Comparison of ENCODE assay signal across 35 cellular contexts in the genomic region with DNA sequence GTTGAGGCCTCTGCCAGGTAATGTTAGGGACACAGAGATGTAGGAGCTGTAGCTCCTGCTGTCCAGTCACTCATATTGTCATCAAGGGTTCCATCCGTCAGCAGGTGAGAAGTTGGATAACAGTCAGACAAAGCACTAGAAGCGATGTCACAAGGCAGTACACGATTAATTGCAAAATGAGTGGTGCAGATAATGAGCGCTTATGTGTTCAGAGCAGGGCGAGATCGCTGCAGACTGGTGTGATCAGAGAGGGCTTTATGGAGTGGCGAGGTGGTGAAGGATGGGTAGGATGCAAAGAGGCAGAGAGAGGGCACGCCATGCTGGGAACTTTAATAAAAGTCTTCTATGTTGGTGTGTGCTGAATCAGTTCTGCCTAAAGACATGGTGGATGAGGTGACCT. TPM values are rescaled to one million over a fixed set of nuclear protein-coding genes. Genes with fewer than 3 reads are reported as not detected.
DNase-seq lines count a peak whose midpoint lies in the region; ATAC-seq, FAIRE-seq and TF ChIP-seq lines count a peak whose summit lies in the region.
"Had no signal": no experiment of that assay in that cellular context is flagged by ENCODE, and none has a peak within 500 bp of the region (broad histone marks: within the 10 kb centered on the region; RNA-seq: fewer than 3 reads in every experiment).

No MANE protein-coding gene starts in this region.

- no peaks in the 10 kb centered on the region for H3K27me3 Mint-ChIP-seq in activated CD4-positive, alpha-beta T cell treated with anti-CD3 and anti-CD28 coated beads for 36 hours
- H3K27me3 Mint-ChIP-seq: effector memory CD8-positive, alpha-beta T cell had no signal

- no peak overlapping the region for H3K4me3 Mint-ChIP-seq in activated CD4-positive, alpha-beta T cell treated with anti-CD3 and anti-CD28 coated beads for 36 hours
- H3K4me3 Mint-ChIP-seq: CD8-positive, alpha-beta T cell; effector memory CD8-positive, alpha-beta T cell; mesothelial cell of epicardium; naive thymus-derived CD8-positive, alpha-beta T cell; T-helper 2 cell treated with Interferon-gamma antibody and Interleukin-4, amounts not matched to agents 5 μg/mL and 100 μg/mL, for 36 hours had no signal

- H2AFZ ChIP-seq in KMS-11 (ENCODE audit: low read depth) (no peak overlapping the region), K562 (ENCODE audit: low read depth, low read length) (no peak overlapping the region), osteoblast (ENCODE audit: low read length) (no peak overlapping the region)

- TF ChIP-seq CTCF in KMS-11 (conservative IDR thresholded peaks at IDR 0.05; ENCODE audit: low read depth, low read length) = no peak
- TF ChIP-seq CTCF in K562 (IDR thresholded peaks at IDR 0.05 in 2 of 3, conservative IDR thresholded peaks at IDR 0.05 in 1 of 3; ENCODE audit: insufficient read depth in 2 of 3, low read depth in 1 of 3, low read length in 3 of 3) = no peak
- no peak for TF ChIP-seq CTCF in osteoblast (IDR thresholded peaks at IDR 0.05; ENCODE audit: extremely low read depth, low read depth, low read length)

- H4K20me1 ChIP-seq in KMS-11 (ENCODE audit: insufficient read depth) = no peaks in the 10 kb centered on the region
- no peaks in the 10 kb centered on the region for H4K20me1 ChIP-seq in K562 (replicated peaks; ENCODE audit: control insufficient read depth, insufficient read depth, low read length)
- no peaks in the 10 kb centered on the region for H4K20me1 ChIP-seq in osteoblast (ENCODE audit: insufficient read depth, low read length)

- H3K9me3 Mint-ChIP-seq in activated CD4-positive, alpha-beta T cell treated with anti-CD3 and anti-CD28 coated beads for 36 hours (ENCODE audit: low read depth) = no peaks in the 10 kb centered on the region
- H3K9me3 Mint-ChIP-seq: brain; CD8-positive, alpha-beta T cell; effector memory CD8-positive, alpha-beta T cell; mesothelial cell of epicardium; naive thymus-derived CD8-positive, alpha-beta T cell; T-helper 2 cell treated with Interferon-gamma antibody and Interleukin-4, amounts not matched to agents 5 μg/mL and 100 μg/mL, for 36 hours had no signal

- CTCF ChIA-PET in activated CD4-positive, alpha-beta T cell treated with anti-CD3 and anti-CD28 coated beads for 36 hours (lab: Charles Lee) = interaction anchor here (0.8 to 14.7 kb wide), 2 partner anchors 20 to 117 kb away, joined by 3 to 172 read pairs; no protein-coding TSS in a partner anchor
- CTCF ChIA-PET in K562 (lab: Yijun Ruan, JAX; ENCODE audit: low intra/inter-chr PET ratio) = interaction anchor here (0.5 kb wide), 1 partner anchor 22 kb away, joined by 4 read pairs; no protein-coding TSS in a partner anchor

- H3K36me3 Mint-ChIP-seq in activated CD4-positive, alpha-beta T cell treated with anti-CD3 and anti-CD28 coated beads for 36 hours (ENCODE audit: low read depth) = peaks cover 18% of the 10 kb centered on the region
- H3K36me3 Mint-ChIP-seq: mesothelial cell of epicardium had no signal

- H3K27ac ChIP-seq in KMS-11 = peak overlapping the region; percentile 92; the same call in 1 of the 2 replicates
- no peak overlapping the region for H3K27ac ChIP-seq in K562 (ENCODE audit: extremely low read depth, low read depth, low read length)
- no peak overlapping the region for H3K27ac ChIP-seq in osteoblast (ENCODE audit: low read depth, low read length)
- H3K27ac ChIP-seq: foreskin keratinocyte, ovary, transverse colon had no signal

- H3K79me2 ChIP-seq in KMS-11 (ENCODE audit: insufficient read depth, low read depth) = peaks cover 5% of the 10 kb centered on the region; the same call in 1 of the 2 replicates
- no peaks in the 10 kb centered on the region for H3K79me2 ChIP-seq in K562 (ENCODE audit: control insufficient read depth, insufficient read depth, low read length)
- no peaks in the 10 kb centered on the region for H3K79me2 ChIP-seq in osteoblast (ENCODE audit: insufficient read depth, low read length)

- H3K27ac Mint-ChIP-seq in activated CD4-positive, alpha-beta T cell treated with anti-CD3 and anti-CD28 coated beads for 36 hours = peak overlapping the region; percentile 74
- H3K27ac Mint-ChIP-seq: CD8-positive, alpha-beta T cell; mesothelial cell of epicardium; T-helper 2 cell treated with Interferon-gamma antibody and Interleukin-4, amounts not matched to agents 5 μg/mL and 100 μg/mL, for 36 hours had no signal

- 43% methylated on average over 8 of the region's 8 CpGs for WGBS in K562 (ENCODE audit: insufficient coverage, low coverage, missing lambda C conversion rate)

- H3K4me2 ChIP-seq in KMS-11 (peak overlapping the region; percentile 95; the same call in 1 of the 2 replicates), K562 (ENCODE audit: insufficient read depth, low read length) (no peak overlapping the region), osteoblast (ENCODE audit: insufficient read depth, low read length) (no peak overlapping the region)

- in situ Hi-C loops in K562 (cut with MboI) = no loop called here

- POLR2A ChIA-PET in activated CD4-positive, alpha-beta T cell treated with anti-CD3 and anti-CD28 coated beads for 36 hours (lab: Charles Lee) = no interaction called here
- POLR2A ChIA-PET in K562 (lab: Yijun Ruan, JAX) = interaction anchor here (0.5 to 3.0 kb wide), 3 partner anchors 15 to 117 kb away, joined by 3 to 14 read pairs (median 7); no protein-coding TSS in a partner anchor

- H3K4me3 ChIP-seq in KMS-11 (IDR thresholded peaks at IDR 0.05; ENCODE audit: insufficient read depth, low read depth, low read length) = no peak overlapping the region
- H3K4me3 ChIP-seq in K562 = no peak overlapping the region
- H3K4me3 ChIP-seq in osteoblast (ENCODE audit: insufficient read depth, low read length) = no peak overlapping the region
- H3K4me3 ChIP-seq: ovary, right atrium auricular region, transverse colon had no signal

- H3K9ac ChIP-seq in KMS-11 = no peak overlapping the region
- no peak overlapping the region for H3K9ac ChIP-seq in K562 (ENCODE audit: insufficient read depth in 1 of 2, low read depth in 2 of 2, low read length in 2 of 2)

- no peaks in the 10 kb centered on the region for H3K9me3 ChIP-seq in K562 (replicated peaks; ENCODE audit: control insufficient read depth, insufficient read depth, low read depth, low read length)
- no peaks in the 10 kb centered on the region for H3K9me3 ChIP-seq in osteoblast (ENCODE audit: low read depth, low read length)
- H3K9me3 ChIP-seq: ovary, right atrium auricular region, transverse colon had no signal

- H3K36me3 ChIP-seq in KMS-11 (ENCODE audit: insufficient read depth) (no peaks in the 10 kb centered on the region), K562 (ENCODE audit: control insufficient read depth, insufficient read depth, low read length) (no peaks in the 10 kb centered on the region), osteoblast (ENCODE audit: insufficient read depth, low read length) (no peaks in the 10 kb centered on the region)
- H3K36me3 ChIP-seq: ovary, transverse colon had no signal

- intact Hi-C loops in activated CD4-positive, alpha-beta T cell treated with anti-CD3 and anti-CD28 coated beads for 36 hours (cut with DNase I, micrococcal nuclease) = loop anchor here in 1 of 2 experiments (5.0 kb wide), 1 partner anchor 39 kb away; no protein-coding TSS in a partner anchor
- intact Hi-C loops in K562 (cut with micrococcal nuclease) = no loop called here

- FAIRE-seq in K562 (lab: Jason Lieb, UNC) = peak; percentile 32
- FAIRE-seq: A204.1, colon, islet of Langerhans had no signal

- TF ChIP-seq POLR2A in K562 (conservative IDR thresholded peaks at IDR 0.05) = no peak

- peaks cover 71% of the 10 kb centered on the region for H3K4me1 Mint-ChIP-seq in activated CD4-positive, alpha-beta T cell treated with anti-CD3 and anti-CD28 coated beads for 36 hours
- H3K4me1 Mint-ChIP-seq: mesothelial cell of epicardium had no signal

- H3K27me3 ChIP-seq in KMS-11 (ENCODE audit: insufficient read depth, low read depth) (no peaks in the 10 kb centered on the region), K562 (ENCODE audit: control insufficient read depth in 2 of 2, insufficient read depth in 2 of 2, low read length in 2 of 2) (peaks cover 0 to 5% of the 10 kb centered on the region in 2 experiments; a peak in 1 of 5 replicates), osteoblast (ENCODE audit: insufficient read depth, low read length) (no peaks in the 10 kb centered on the region)
- H3K27me3 ChIP-seq: ovary, right atrium auricular region, transverse colon had no signal

- peaks cover 91% of the 10 kb centered on the region for H3K4me1 ChIP-seq in KMS-11 (ENCODE audit: low read depth, poor library complexity, severe bottlenecking)
- H3K4me1 ChIP-seq in K562 (replicated peaks in 1 of 2; ENCODE audit: control insufficient read depth in 2 of 2, insufficient read depth in 2 of 2, low read length in 2 of 2) = peaks cover 12 to 23% of the 10 kb centered on the region in 2 experiments
- H3K4me1 ChIP-seq in osteoblast (ENCODE audit: insufficient read depth, low read length) = no peaks in the 10 kb centered on the region
- H3K4me1 ChIP-seq: foreskin keratinocyte, transverse colon had no signal

- no peak for ATAC-seq in activated CD4-positive, alpha-beta T cell treated with anti-CD3 and anti-CD28 coated beads for 36 hours
- no peak for ATAC-seq in K562
- ATAC-seq: CD8-positive, alpha-beta T cell; effector memory CD8-positive, alpha-beta T cell; esophagus mucosa; foreskin keratinocyte; naive thymus-derived CD8-positive, alpha-beta T cell had no signal

- no TSS peak for BruUV-seq in K562 (replicated peaks; lab: Mats Ljungman, UMichigan)

- no peak for TF ChIP-seq RAD21 in K562 (CRISPR knock-in tag; conservative IDR thresholded peaks at IDR 0.05 in 1 of 2, IDR thresholded peaks at IDR 0.05 in 1 of 2)

- H3K9me1 ChIP-seq in K562 (ENCODE audit: control insufficient read depth, insufficient read depth, low read length) = no peaks in the 10 kb centered on the region

- DNase-seq in activated CD4-positive, alpha-beta T cell treated with anti-CD3 and anti-CD28 coated beads for 36 hours = no peak
- DNase-seq in activated CD4-positive, alpha-beta T cell treated with anti-CD3 and anti-CD28 coated beads, Interleukin-2, amount 50 U/mL, for 4 hours = no peak
- DNase-seq in K562 (ENCODE audit: extremely low read depth in 1 of 4, low spot score in 3 of 4) = peak in 1 of 4 experiments; percentile 27
- DNase-seq in osteoblast (ENCODE audit: insufficient read length, low spot score, missing footprints) = peak; percentile 17
- no peak for DNase-seq in NCI-H69 (lab: John Stamatoyannopoulos, UW)
- DNase-seq in KG1 (lab: John Stamatoyannopoulos, UW) = no peak
- no peak for DNase-seq in 8988T
- DNase-seq: activated CD4-positive, alpha-beta T cell treated with anti-CD3 and anti-CD28 coated beads, Interleukin-2, amount 50 U/mL, for 48 hours; DMS 273 treated with DMSO at 0.1 percent for 48 hours; effector memory CD8-positive, alpha-beta T cell; foreskin keratinocyte; GOT3; hypothalamus; IMR-90; left ventricle myocardium superior; naive thymus-derived CD8-positive, alpha-beta T cell; NCI-H1105 treated with DMSO at 0.1 percent for 48 hours; NCI-H2029; NCI-H748 treated with DMSO at 0.1 percent for 48 hours; OCI-M1; ovary; stimulated activated CD4-positive, alpha-beta T cell treated with anti-CD3 and anti-CD28 coated beads, Interleukin-12 subunit alpha, Interleukin-12 subunit beta, amount 100 ng/mL, for 4 hours; stimulated activated CD4-positive, alpha-beta T cell treated with anti-CD3 and anti-CD28 coated beads, Interleukin-4, amount 100 ng/mL, for 24 hours; stimulated activated naive CD4-positive, alpha-beta T cell; transverse colon had no signal

- TF ChIP-seq EP300 in K562 (IDR thresholded peaks at IDR 0.05; ENCODE audit: low read length) = no peak

RNA-seq across cellular contexts. Expression of a gene that starts 8.8 kb away (rescaled TPM):
- 10 to 100 TPM; 10.5 to 11.0 TPM for total RNA-seq in activated CD4-positive, alpha-beta T cell treated with anti-CD3 and anti-CD28 coated beads for 36 hours
- total RNA-seq in K562 (2011; cell fraction: chromatin; rRNA removed; ENCODE audit: low replicate concordance) = 0.44 and 1.0 TPM in 2 replicates
- total RNA-seq in K562 (2011; cell fraction: nucleolus; rRNA removed) = 0.66 and 1.0 TPM in 2 replicates
- total RNA-seq in K562 (2011; cell fraction: nucleoplasm; rRNA removed) = 0.51 and 1.1 TPM in 2 replicates
- total RNA-seq in K562 (2014; rRNA removed) (1.5 and 1.6 TPM in 2 replicates), K562 (2014; rRNA removed; fragmentation: Illumina TruSeq; extraction: Trizol) (0.48 and 0.62 TPM in 2 replicates), K562 (2015; rRNA removed; fragmentation: Illumina TruSeq; extraction: Trizol) (0.94 and 0.98 TPM in 2 replicates), K562 (2021) (1.8 TPM in 2 replicates), osteoblast (1.8 and 2.9 TPM in 2 replicates)
- polyA plus RNA-seq in K562 (2011; rRNA removed) (0.60 and 1.3 TPM in 2 replicates), K562 (2014; fragmentation: Illumina TruSeq; extraction: Trizol) (1.2 and 1.3 TPM in 2 replicates), K562 (2014; fragmentation: Nextera tagmentation; extraction: Ambion mirVana) (under 1 TPM; 0.06 to 0.10 TPM), K562 (2014; rRNA removed) (1.2 and 2.0 TPM in 2 replicates)
- 1.6 and 1.7 TPM in 2 replicates for polyA plus RNA-seq in K562 (2011; cell fraction: cytosol; rRNA removed)
- 1.6 and 1.9 TPM in 2 replicates for polyA plus RNA-seq in K562 (2011; cell fraction: nucleus; rRNA removed)
- polyA plus RNA-seq in K562 (2012) = 2.0 and 6.3 TPM in 2 replicates
- polyA minus RNA-seq in K562 (2011; rRNA and poly(A)+ RNA removed) = 0.74 and 1.3 TPM in 2 replicates
- polyA minus RNA-seq in K562 (2011; cell fraction: cytosol; rRNA and poly(A)+ RNA removed) = 0.76 and 2.9 TPM in 2 replicates
- polyA minus RNA-seq in K562 (2011; cell fraction: nucleus; rRNA and poly(A)+ RNA removed) = 0.54 and 1.6 TPM in 2 replicates

RNA-seq across cellular contexts. Expression of a gene that starts 25.0 kb away (rescaled TPM):
- total RNA-seq in activated CD4-positive, alpha-beta T cell treated with anti-CD3 and anti-CD28 coated beads for 36 hours = 10 to 100 TPM in 1 of 2 experiments, 1 to 10 TPM in 1; 9.4 to 12.3 TPM
- total RNA-seq in K562 (2011; cell fraction: chromatin; rRNA removed; ENCODE audit: low replicate concordance) = 12.5 and 15.3 TPM in 2 replicates
- 6.3 and 7.2 TPM in 2 replicates for total RNA-seq in K562 (2011; cell fraction: nucleolus; rRNA removed)
- total RNA-seq in K562 (2011; cell fraction: nucleoplasm; rRNA removed) = 11.8 and 16.3 TPM in 2 replicates
- total RNA-seq in K562 (2014; rRNA removed) = 4.2 and 5.5 TPM in 2 replicates
- 7.0 TPM in 2 replicates for total RNA-seq in K562 (2014; rRNA removed; fragmentation: Illumina TruSeq; extraction: Trizol)
- 6.6 and 7.1 TPM in 2 replicates for total RNA-seq in K562 (2015; rRNA removed; fragmentation: Illumina TruSeq; extraction: Trizol)
- 6.2 and 7.3 TPM in 2 replicates for total RNA-seq in K562 (2021)
- 6.3 and 7.0 TPM in 2 replicates for polyA plus RNA-seq in K562 (2011; rRNA removed)
- polyA plus RNA-seq in K562 (2011; cell fraction: cytosol; rRNA removed) = 2.3 and 4.7 TPM in 2 replicates
- polyA plus RNA-seq in K562 (2011; cell fraction: nucleus; rRNA removed) = 2.9 and 3.0 TPM in 2 replicates
- polyA plus RNA-seq in K562 (2012) = 5.6 and 8.7 TPM in 2 replicates
- 6.3 and 6.9 TPM in 2 replicates for polyA plus RNA-seq in K562 (2014; fragmentation: Illumina TruSeq; extraction: Trizol)
- polyA plus RNA-seq in K562 (2014; fragmentation: Nextera tagmentation; extraction: Ambion mirVana) = 1 to 10 TPM; 4.6 to 5.0 TPM
- polyA plus RNA-seq in K562 (2014; rRNA removed) = 4.8 and 5.4 TPM in 2 replicates
- polyA minus RNA-seq in K562 (2011; rRNA and poly(A)+ RNA removed) = 11.5 and 13.9 TPM in 2 replicates
- 4.2 and 4.4 TPM in 2 replicates for polyA minus RNA-seq in K562 (2011; cell fraction: cytosol; rRNA and poly(A)+ RNA removed)
- polyA minus RNA-seq in K562 (2011; cell fraction: nucleus; rRNA and poly(A)+ RNA removed) = 4.6 and 8.2 TPM in 2 replicates
- total RNA-seq in osteoblast = 16.5 and 18.1 TPM in 2 replicates
